Comparison of ENCODE assay signal across 16 cellular contexts in the genomic region with DNA sequence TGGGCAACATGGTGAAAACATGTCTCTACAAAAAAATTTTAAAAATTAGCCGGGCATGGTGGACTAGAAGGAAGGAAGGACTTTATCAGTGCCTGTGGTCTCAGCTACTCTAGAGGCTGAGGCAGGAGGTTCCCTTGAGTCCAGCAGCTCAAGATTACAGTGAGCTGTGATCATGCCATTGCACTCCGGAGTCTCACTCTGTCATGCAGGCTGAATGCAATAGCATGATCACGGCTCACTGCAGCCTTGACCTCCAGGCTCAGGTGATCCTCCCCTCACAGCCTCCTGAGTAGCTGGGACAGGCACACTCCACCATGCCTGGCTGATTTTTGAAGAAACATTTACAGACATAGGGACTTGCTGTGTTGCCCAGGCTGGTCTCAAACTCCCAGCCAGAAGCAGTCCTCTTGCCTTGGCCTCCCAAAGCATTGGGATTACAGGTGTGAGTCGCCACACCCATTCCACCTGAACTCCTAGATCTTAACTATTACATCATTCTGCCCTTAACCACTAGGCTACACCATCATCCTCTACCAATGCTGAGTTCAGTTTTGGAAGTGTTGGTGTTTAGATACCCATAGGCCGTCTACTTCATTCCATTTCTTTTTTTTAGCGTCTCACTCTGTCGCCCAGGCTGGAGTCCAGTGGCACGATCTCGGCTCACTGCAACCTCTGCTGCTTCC. TPM values are rescaled to one million over a fixed set of nuclear protein-coding genes. Genes with fewer than 3 reads are reported as not detected.
A peak's percentile ranks its signal among the peaks of the same experiment; 100 is the strongest.
DNase-seq lines count a peak whose midpoint lies in the region; ATAC-seq and TF ChIP-seq lines count a peak whose summit lies in the region.
"Had no signal": no experiment of that assay in that cellular context is flagged by ENCODE, and none has a peak within 500 bp of the region (broad histone marks: within the 10 kb centered on the region; RNA-seq: fewer than 3 reads in every experiment).

No MANE protein-coding gene starts in this region.

- POLR2A ChIA-PET in activated CD8-positive, alpha-beta T cell treated with anti-CD3 and anti-CD28 coated beads for 36 hours (lab: Charles Lee), result interaction anchor here (0.7 kb wide), 1 partner anchor 208 kb away, joined by 3 read pairs; no protein-coding TSS in a partner anchor
- POLR2A ChIA-PET in activated CD8-positive, alpha-beta T cell treated with anti-CD3 and anti-CD28 coated beads, Interleukin-2, amount 10 ng/mL, durations not matched to agents 7 days and 5 days (lab: Charles Lee), result no interaction called here
- POLR2A ChIA-PET in CD4-positive, alpha-beta T cell (lab: Charles Lee), result interaction anchor here (1.4 kb wide), 1 partner anchor 136 kb away, joined by 4 read pairs; the partner anchor contains the start of gene GLE1

- H2BK5ac ChIP-seq in trophoblast cell (ENCODE audit: low read depth, low read length, poor library complexity), result no peak overlapping the region

- H3K9me3 ChIP-seq in T-helper 17 cell (ENCODE audit: control insufficient read depth, low read length, poor library complexity, severe bottlenecking) (no peaks in the 10 kb centered on the region), trophoblast cell (ENCODE audit: insufficient read depth, low read depth, low read length) (no peaks in the 10 kb centered on the region)
- no peaks in the 10 kb centered on the region for H3K9me3 ChIP-seq in CD4-positive, alpha-beta T cell (ENCODE audit: control insufficient read depth, low read length)
- H3K9me3 ChIP-seq: Caco-2, SJSA1 had no signal

- no peaks in the 10 kb centered on the region for H3K9me3 Mint-ChIP-seq in activated CD8-positive, alpha-beta T cell treated with anti-CD3 and anti-CD28 coated beads for 36 hours
- H3K9me3 Mint-ChIP-seq in activated CD8-positive, alpha-beta T cell treated with anti-CD3 and anti-CD28 coated beads, Interleukin-2, amount 10 ng/mL, durations not matched to agents 7 days and 5 days (ENCODE audit: insufficient read depth), result no peaks in the 10 kb centered on the region
- H3K9me3 Mint-ChIP-seq in CD4-positive, alpha-beta T cell, result no peaks in the 10 kb centered on the region

- peaks cover 7% of the 10 kb centered on the region for H3K36me3 Mint-ChIP-seq in activated CD8-positive, alpha-beta T cell treated with anti-CD3 and anti-CD28 coated beads for 36 hours (ENCODE audit: low read depth)
- peaks cover 11% of the 10 kb centered on the region for H3K36me3 Mint-ChIP-seq in activated CD8-positive, alpha-beta T cell treated with anti-CD3 and anti-CD28 coated beads, Interleukin-2, amount 10 ng/mL, durations not matched to agents 7 days and 5 days (ENCODE audit: low read depth)
- H3K36me3 Mint-ChIP-seq in T-helper 17 cell (ENCODE audit: low read depth), result peaks cover 4% of the 10 kb centered on the region
- H3K36me3 Mint-ChIP-seq in CD4-positive, alpha-beta T cell (ENCODE audit: low read depth), result peaks cover 31% of the 10 kb centered on the region

- H3K4me1 Mint-ChIP-seq in activated CD8-positive, alpha-beta T cell treated with anti-CD3 and anti-CD28 coated beads for 36 hours (ENCODE audit: low read depth), result peaks cover 38% of the 10 kb centered on the region
- peaks cover 41% of the 10 kb centered on the region for H3K4me1 Mint-ChIP-seq in activated CD8-positive, alpha-beta T cell treated with anti-CD3 and anti-CD28 coated beads, Interleukin-2, amount 10 ng/mL, durations not matched to agents 7 days and 5 days (ENCODE audit: low read depth)
- peaks cover 31% of the 10 kb centered on the region for H3K4me1 Mint-ChIP-seq in T-helper 17 cell
- H3K4me1 Mint-ChIP-seq in CD4-positive, alpha-beta T cell (ENCODE audit: low read depth), result peaks cover 39% of the 10 kb centered on the region

- no peak overlapping the region for H3K23ac ChIP-seq in trophoblast cell (ENCODE audit: low read length)

- H3K4me2 ChIP-seq in trophoblast cell (ENCODE audit: low read length), result no peak overlapping the region

- H2BK12ac ChIP-seq in trophoblast cell (ENCODE audit: low read length), result no peak overlapping the region

- no peak overlapping the region for H3K4ac ChIP-seq in trophoblast cell (ENCODE audit: low read depth, low read length)

- H3K14ac ChIP-seq in trophoblast cell (ENCODE audit: low read length), result no peak overlapping the region

- DNase-seq in activated CD8-positive, alpha-beta T cell treated with anti-CD3 and anti-CD28 coated beads for 36 hours, result no peak
- DNase-seq in activated CD8-positive, alpha-beta T cell treated with anti-CD3 and anti-CD28 coated beads, Interleukin-2, amount 10 ng/mL, durations not matched to agents 7 days and 5 days, result no peak
- DNase-seq in T-helper 17 cell (no peak), dorsolateral prefrontal cortex (no peak), trophoblast cell (peak; percentile 75 to 89), DMS114 treated with DMSO at 0.1 percent for 48 hours (lab: John Stamatoyannopoulos, UW; ENCODE audit: unreplicated experiment) (no peak)
- DNase-seq in CD4-positive, alpha-beta T cell, result no peak
- DNase-seq: C1 segment of cervical spinal cord; Caco-2; DMS79 treated with DMSO at 0.1 percent for 48 hours; NCI-H1694; NCI-H69; NK-92 treated with Interleukin-12 subunit alpha and Interleukin-12 subunit beta, amount 100 ng/mL, for 24 hours had no signal

- H3K79me1 ChIP-seq in trophoblast cell (ENCODE audit: low read length), result peaks cover 10% of the 10 kb centered on the region

- no peak for ATAC-seq in activated CD8-positive, alpha-beta T cell treated with anti-CD3 and anti-CD28 coated beads for 36 hours
- no peak for ATAC-seq in activated CD8-positive, alpha-beta T cell treated with anti-CD3 and anti-CD28 coated beads, Interleukin-2, amount 10 ng/mL, durations not matched to agents 7 days and 5 days
- ATAC-seq in T-helper 17 cell (no peak), GM21360 (IDR thresholded peaks at IDR 0.05; ENCODE audit: unreplicated experiment) (no peak)
- no peak for ATAC-seq in CD4-positive, alpha-beta T cell (ENCODE audit: poor library complexity)
- ATAC-seq: HCT116 had no signal

- no peak overlapping the region for H2AK5ac ChIP-seq in trophoblast cell (ENCODE audit: low read length)

- peak overlapping the region; percentile 2 for H3K4me3 Mint-ChIP-seq in activated CD8-positive, alpha-beta T cell treated with anti-CD3 and anti-CD28 coated beads for 36 hours
- no peak overlapping the region for H3K4me3 Mint-ChIP-seq in activated CD8-positive, alpha-beta T cell treated with anti-CD3 and anti-CD28 coated beads, Interleukin-2, amount 10 ng/mL, durations not matched to agents 7 days and 5 days
- no peak overlapping the region for H3K4me3 Mint-ChIP-seq in T-helper 17 cell
- H3K4me3 Mint-ChIP-seq in CD4-positive, alpha-beta T cell, result no peak overlapping the region

- no peak overlapping the region for H4K12ac ChIP-seq in trophoblast cell (ENCODE audit: low read depth, low read length)

- H4K8ac ChIP-seq in trophoblast cell (ENCODE audit: low read depth, low read length), result no peak overlapping the region

- intact Hi-C loops in activated CD8-positive, alpha-beta T cell treated with anti-CD3 and anti-CD28 coated beads for 36 hours (cut with micrococcal nuclease), result no loop called here
- intact Hi-C loops in dorsolateral prefrontal cortex (cut with DNase I), result no loop called here
- intact Hi-C loops in CD4-positive, alpha-beta T cell (cut with DNase I, micrococcal nuclease), result no loop called here

- H3K4me3 ChIP-seq in dorsolateral prefrontal cortex (no peak overlapping the region), trophoblast cell (ENCODE audit: low read depth, low read length) (no peak overlapping the region)
- H3K4me3 ChIP-seq: SJSA1 had no signal

- TF ChIP-seq CTCF in activated CD8-positive, alpha-beta T cell treated with anti-CD3 and anti-CD28 coated beads for 36 hours (IDR thresholded peaks at IDR 0.05), result no peak
- no peak for TF ChIP-seq CTCF in dorsolateral prefrontal cortex (IDR thresholded peaks at IDR 0.05 in 54 of 56, conservative IDR thresholded peaks at IDR 0.05 in 2 of 56; ENCODE audit: low read depth in 1 of 56, partially characterized antibody in 56 of 56)
- no peak for TF ChIP-seq CTCF in CD4-positive, alpha-beta T cell (IDR thresholded peaks at IDR 0.05)

- no peak overlapping the region for H2BK120ac ChIP-seq in trophoblast cell (ENCODE audit: insufficient read depth, low read length, poor library complexity)

- peak overlapping the region in 46 of 59 donors; percentile 38 to 100 (median 98) for H3K27ac ChIP-seq in dorsolateral prefrontal cortex
- H3K27ac ChIP-seq in trophoblast cell (ENCODE audit: low read depth, low read length), result no peak overlapping the region
- H3K27ac ChIP-seq in CD4-positive, alpha-beta T cell (ENCODE audit: low read depth, low read length), result no peak overlapping the region
- H3K27ac ChIP-seq: SJSA1 had no signal

- CTCF ChIA-PET in activated CD8-positive, alpha-beta T cell treated with anti-CD3 and anti-CD28 coated beads for 36 hours (lab: Charles Lee), result interaction anchor here (1.0 to 4.3 kb wide), 3 partner anchors 8 to 251 kb away, joined by 3 to 38 read pairs (median 4); partner anchors contain the start of gene CERCAM
- CTCF ChIA-PET in activated CD8-positive, alpha-beta T cell treated with anti-CD3 and anti-CD28 coated beads, Interleukin-2, amount 10 ng/mL, durations not matched to agents 7 days and 5 days (lab: Charles Lee), result interaction anchor here (0.8 to 1.5 kb wide), 3 partner anchors 11 to 70 kb away, joined by 3 to 4 read pairs (median 3); no protein-coding TSS in a partner anchor
- CTCF ChIA-PET in CD4-positive, alpha-beta T cell (lab: Charles Lee), result no interaction called here

- no peak overlapping the region for H4K91ac ChIP-seq in trophoblast cell (ENCODE audit: low read depth, low read length)

- WGBS in trophoblast cell (ENCODE audit: extremely low coverage, insufficient coverage, insufficient read length), result no CpG with 5 or more reads among the region's 9 CpGs

- peaks cover 10 to 15% of the 10 kb centered on the region in 2 experiments for H3K4me1 ChIP-seq in trophoblast cell (ENCODE audit: control insufficient read depth in 1 of 2, insufficient read depth in 2 of 2, low read length in 2 of 2)

- no peak overlapping the region for H3K27ac Mint-ChIP-seq in activated CD8-positive, alpha-beta T cell treated with anti-CD3 and anti-CD28 coated beads for 36 hours
- H3K27ac Mint-ChIP-seq in activated CD8-positive, alpha-beta T cell treated with anti-CD3 and anti-CD28 coated beads, Interleukin-2, amount 10 ng/mL, durations not matched to agents 7 days and 5 days, result no peak overlapping the region
- peak overlapping the region; percentile 96 for H3K27ac Mint-ChIP-seq in T-helper 17 cell
- H3K27ac Mint-ChIP-seq in CD4-positive, alpha-beta T cell, result no peak overlapping the region

- peaks cover 10% of the 10 kb centered on the region for H3K79me2 ChIP-seq in trophoblast cell (ENCODE audit: control insufficient read depth, insufficient read depth, low read length, poor library complexity)

- H3K36me3 ChIP-seq in trophoblast cell (ENCODE audit: control insufficient read depth in 1 of 2, insufficient read depth in 2 of 2, low read length in 2 of 2), result peaks cover 2% of the 10 kb centered on the region in 2 experiments

- H3K9ac ChIP-seq in trophoblast cell (ENCODE audit: low read length), result no peak overlapping the region

- no peak overlapping the region for H2AFZ ChIP-seq in trophoblast cell (ENCODE audit: insufficient read depth, low read length, poor library complexity)

- H3K27me3 ChIP-seq in dorsolateral prefrontal cortex (no peaks in the 10 kb centered on the region), trophoblast cell (ENCODE audit: insufficient read depth, low read length) (no peaks in the 10 kb centered on the region)
- H3K27me3 ChIP-seq in CD4-positive, alpha-beta T cell (ENCODE audit: control insufficient read depth, insufficient read depth, low read length), result no peaks in the 10 kb centered on the region
- H3K27me3 ChIP-seq: SJSA1 had no signal

- no peak overlapping the region for H3K18ac ChIP-seq in trophoblast cell (ENCODE audit: low read length)

- peaks cover 1% of the 10 kb centered on the region for H3K27me3 Mint-ChIP-seq in activated CD8-positive, alpha-beta T cell treated with anti-CD3 and anti-CD28 coated beads for 36 hours
- no peaks in the 10 kb centered on the region for H3K27me3 Mint-ChIP-seq in activated CD8-positive, alpha-beta T cell treated with anti-CD3 and anti-CD28 coated beads, Interleukin-2, amount 10 ng/mL, durations not matched to agents 7 days and 5 days (ENCODE audit: low read depth)
- H3K27me3 Mint-ChIP-seq in T-helper 17 cell, result peaks cover 5% of the 10 kb centered on the region
- no peaks in the 10 kb centered on the region for H3K27me3 Mint-ChIP-seq in CD4-positive, alpha-beta T cell

RNA-seq across cellular contexts. Expression of gene URM1, which starts 2.0 kb away (rescaled TPM):
- 10 to 100 TPM; 56.3 to 60.2 TPM for total RNA-seq in activated CD8-positive, alpha-beta T cell treated with anti-CD3 and anti-CD28 coated beads for 36 hours
- total RNA-seq in activated CD8-positive, alpha-beta T cell treated with anti-CD3 and anti-CD28 coated beads, Interleukin-2, amount 10 ng/mL, durations not matched to agents 7 days and 5 days, result 10 to 100 TPM; 78.9 to 79.9 TPM
- total RNA-seq in T-helper 17 cell (10 to 100 TPM; 29.5 to 43.3 TPM), dorsolateral prefrontal cortex (10 to 100 TPM; 36.9 to 64.9 (median 48.8) TPM)
- 35.0 and 35.4 TPM in 2 replicates for polyA plus RNA-seq in trophoblast cell (2013)
- total RNA-seq in CD4-positive, alpha-beta T cell, result 10 to 100 TPM; 28.4 to 28.8 TPM

RNA-seq across cellular contexts. Expression of gene SLC27A4, which starts 28.8 kb away (rescaled TPM):
- 10 to 100 TPM; 10.5 to 11.2 TPM for total RNA-seq in activated CD8-positive, alpha-beta T cell treated with anti-CD3 and anti-CD28 coated beads for 36 hours
- total RNA-seq in activated CD8-positive, alpha-beta T cell treated with anti-CD3 and anti-CD28 coated beads, Interleukin-2, amount 10 ng/mL, durations not matched to agents 7 days and 5 days, result 10 to 100 TPM; 19.0 to 21.7 TPM
- total RNA-seq in T-helper 17 cell (1 to 10 TPM; 8.2 to 8.3 TPM), dorsolateral prefrontal cortex (10 to 100 TPM; 25.1 to 59.1 (median 46.4) TPM)
- 15.7 and 17.3 TPM in 2 replicates for polyA plus RNA-seq in trophoblast cell (2013)
- total RNA-seq in CD4-positive, alpha-beta T cell, result 1 to 10 TPM; 2.2 to 3.1 TPM

RNA-seq across cellular contexts. Expression of gene COQ4, which starts 46.5 kb away (rescaled TPM):
- total RNA-seq in activated CD8-positive, alpha-beta T cell treated with anti-CD3 and anti-CD28 coated beads for 36 hours, result 10 to 100 TPM; 31.9 to 33.5 TPM
- 10 to 100 TPM; 31.8 to 34.9 TPM for total RNA-seq in activated CD8-positive, alpha-beta T cell treated with anti-CD3 and anti-CD28 coated beads, Interleukin-2, amount 10 ng/mL, durations not matched to agents 7 days and 5 days
- total RNA-seq in T-helper 17 cell (10 to 100 TPM; 35.8 to 36.7 TPM), dorsolateral prefrontal cortex (10 to 100 TPM; 28.0 to 67.5 (median 47.0) TPM)
- polyA plus RNA-seq in trophoblast cell (2013), result 24.9 and 26.1 TPM in 2 replicates
- total RNA-seq in CD4-positive, alpha-beta T cell, result 10 to 100 TPM; 20.7 to 21.7 TPM

RNA-seq across cellular contexts. Expression of gene TRUB2, which starts 46.9 kb away (rescaled TPM):
- total RNA-seq in activated CD8-positive, alpha-beta T cell treated with anti-CD3 and anti-CD28 coated beads for 36 hours, result 10 to 100 TPM; 29.7 to 30.1 TPM
- total RNA-seq in activated CD8-positive, alpha-beta T cell treated with anti-CD3 and anti-CD28 coated beads, Interleukin-2, amount 10 ng/mL, durations not matched to agents 7 days and 5 days, result 10 to 100 TPM; 25.5 to 27.7 TPM
- total RNA-seq in T-helper 17 cell (1 to 10 TPM; 8.5 to 9.9 TPM), dorsolateral prefrontal cortex (10 to 100 TPM; 20.6 to 66.5 (median 44.9) TPM)
- polyA plus RNA-seq in trophoblast cell (2013), result 13.3 and 13.9 TPM in 2 replicates
- total RNA-seq in CD4-positive, alpha-beta T cell, result 1 to 10 TPM; 4.8 to 6.5 TPM

RNA-seq across cellular contexts. Expression of gene CERCAM, which starts 51.5 kb away (rescaled TPM):
- 1 to 10 TPM; 3.3 to 3.5 TPM for total RNA-seq in activated CD8-positive, alpha-beta T cell treated with anti-CD3 and anti-CD28 coated beads for 36 hours
- total RNA-seq in activated CD8-positive, alpha-beta T cell treated with anti-CD3 and anti-CD28 coated beads, Interleukin-2, amount 10 ng/mL, durations not matched to agents 7 days and 5 days, result 1 to 10 TPM; 3.9 to 4.2 TPM
- total RNA-seq in T-helper 17 cell (under 1 TPM; 0.25 to 0.42 TPM), dorsolateral prefrontal cortex (1,000 to 10,000 TPM in 1 of 120 experiments, 100 to 1,000 TPM in 110, 10 to 100 TPM in 9; 33.1 to 1,222 (median 302) TPM)
- polyA plus RNA-seq in trophoblast cell (2013), result 83.1 and 83.9 TPM in 2 replicates
- under 1 TPM; 0.30 to 0.31 TPM for total RNA-seq in CD4-positive, alpha-beta T cell

Comparison
In these comparisons a context has a peak if more than half of its experiments do, and no peak if none do; other contexts are left out.
1. DNase-seq: peak in trophoblast cell (2 of 2); none in activated CD8-positive, alpha-beta T cell treated with anti-CD3 and anti-CD28 coated beads for 36 hours (single experiment), activated CD8-positive, alpha-beta T cell treated with anti-CD3 and anti-CD28 coated beads, Interleukin-2, amount 10 ng/mL, durations not matched to agents 7 days and 5 days (single experiment), T-helper 17 cell (0 of 3), dorsolateral prefrontal cortex (0 of 10), CD4-positive, alpha-beta T cell (0 of 10) and DMS114 treated with DMSO at 0.1 percent for 48 hours (single experiment).
2. H3K27ac ChIP-seq: peak in dorsolateral prefrontal cortex (46 of 59); none in trophoblast cell (single experiment) and CD4-positive, alpha-beta T cell (single experiment).